Comparison of ENCODE assay signal across 10 cellular contexts in genomic region chr10:119198438-119198837, GRCh38. TPM values are rescaled to one million over a fixed set of nuclear protein-coding genes. Genes with fewer than 3 reads are reported as not detected.
DNase-seq lines count a peak whose midpoint lies in the region; ATAC-seq and TF ChIP-seq lines count a peak whose summit lies in the region.
"Had no signal": no experiment of that assay in that cellular context is flagged by ENCODE, and none has a peak within 500 bp of the region (broad histone marks: within the 10 kb centered on the region; RNA-seq: fewer than 3 reads in every experiment).

No MANE protein-coding gene starts in this region.

- peaks cover 10% of the 10 kb centered on the region for H3K4me1 ChIP-seq in smooth muscle cell (ENCODE audit: low read depth)

- H4K20me1 ChIP-seq in SU-DHL-6 (ENCODE audit: low read depth, low read length) (no peaks in the 10 kb centered on the region), smooth muscle cell (ENCODE audit: low read depth) (no peaks in the 10 kb centered on the region)
- H4K20me1 ChIP-seq: BLaER1 treated with 17β-estradiol and CSF1 and Interleukin-3, amounts not matched to agents 10 nM and 100 nM had no signal

- H3K36me3 ChIP-seq in SU-DHL-6 (ENCODE audit: low read length) (no peaks in the 10 kb centered on the region), smooth muscle cell (ENCODE audit: low read depth) (no peaks in the 10 kb centered on the region)
- H3K36me3 ChIP-seq: BLaER1 treated with 17β-estradiol and CSF1 and Interleukin-3, amounts not matched to agents 10 nM and 100 nM had no signal

- H3K79me2 ChIP-seq in SU-DHL-6 (ENCODE audit: insufficient read depth, low read length) (no peaks in the 10 kb centered on the region), smooth muscle cell (ENCODE audit: low read depth) (no peaks in the 10 kb centered on the region)

- no peak for ATAC-seq in HG03521 (IDR thresholded peaks at IDR 0.05; ENCODE audit: unreplicated experiment)

- TF ChIP-seq CTCF in SU-DHL-6 (IDR thresholded peaks at IDR 0.05; ENCODE audit: insufficient read depth, low read length, poor library complexity, severe bottlenecking) = peak; percentile 52
- peak; percentile 33 for TF ChIP-seq CTCF in smooth muscle cell (IDR thresholded peaks at IDR 0.05; ENCODE audit: borderline replicate concordance, insufficient read depth, poor library complexity, severe bottlenecking)

- H3K4me3 ChIP-seq in SU-DHL-6 (ENCODE audit: insufficient read depth, low read length, poor library complexity, severe bottlenecking) = no peak overlapping the region
- no peak overlapping the region for H3K4me3 ChIP-seq in smooth muscle cell
- H3K4me3 ChIP-seq: BLaER1 treated with 17β-estradiol and CSF1 and Interleukin-3, amounts not matched to agents 10 nM and 100 nM had no signal

- H3K27ac ChIP-seq in SU-DHL-6 (ENCODE audit: low read depth, low read length) = no peak overlapping the region
- H3K27ac ChIP-seq in epithelial cell of prostate = peak overlapping the region; percentile 91
- peak overlapping the region; percentile 13 for H3K27ac ChIP-seq in smooth muscle cell (ENCODE audit: low read depth)
- H3K27ac ChIP-seq: BLaER1 treated with 17β-estradiol and CSF1 and Interleukin-3, amounts not matched to agents 10 nM and 100 nM had no signal

- H3K9me3 ChIP-seq in SU-DHL-6 (ENCODE audit: insufficient read depth, low read length) (no peaks in the 10 kb centered on the region), smooth muscle cell (replicated peaks; ENCODE audit: low read depth) (no peaks in the 10 kb centered on the region)
- H3K9me3 ChIP-seq: BLaER1 treated with 17β-estradiol and CSF1 and Interleukin-3, amounts not matched to agents 10 nM and 100 nM had no signal

- no peaks in the 10 kb centered on the region for H3K9me2 ChIP-seq in SU-DHL-6 (replicated peaks; ENCODE audit: insufficient read depth, low read length)

- WGBS in smooth muscle cell (ENCODE audit: low lambda C conversion rate) = 56% methylated on average over 7 of the region's 7 CpGs

- no peak overlapping the region for H3K9ac ChIP-seq in SU-DHL-6 (ENCODE audit: low read length)
- no peak overlapping the region for H3K9ac ChIP-seq in smooth muscle cell (ENCODE audit: low read depth)
- H3K9ac ChIP-seq: BLaER1 treated with 17β-estradiol and CSF1 and Interleukin-3, amounts not matched to agents 10 nM and 100 nM had no signal

- no peaks in the 10 kb centered on the region for H3K27me3 ChIP-seq in SU-DHL-6 (ENCODE audit: low read length)
- H3K27me3 ChIP-seq in smooth muscle cell (ENCODE audit: low read depth) = no peaks in the 10 kb centered on the region

- H2AFZ ChIP-seq in SU-DHL-6 (ENCODE audit: low read depth, low read length, severe bottlenecking) (no peak overlapping the region), smooth muscle cell (ENCODE audit: low read depth) (no peak overlapping the region)

- H3K4me2 ChIP-seq in SU-DHL-6 (ENCODE audit: low read depth, low read length, poor library complexity, severe bottlenecking) (no peak overlapping the region), smooth muscle cell (no peak overlapping the region)

- no peaks in the 10 kb centered on the region for H3F3A ChIP-seq in SU-DHL-6 (ENCODE audit: insufficient read depth)
- peaks cover 5% of the 10 kb centered on the region for H3F3A ChIP-seq in smooth muscle cell (ENCODE audit: low read depth)

- DNase-seq in activated T-cell treated with anti-CD3 and anti-CD28 coated beads for 1 hour (ENCODE audit: low read depth) = peak; percentile 23
- DNase-seq in activated T-cell treated with anti-CD3 and anti-CD28 coated beads, Interleukin-2, amount 50 U/mL, for 1 hour = no peak
- DNase-seq in epithelial cell of prostate (ENCODE audit: low read depth, low spot score) = no peak
- no peak for DNase-seq in smooth muscle cell (lab: John Stamatoyannopoulos, UW; ENCODE audit: unreplicated experiment)
- no peak for DNase-seq in Ammon's horn (ENCODE audit: low spot score)
- no peak for DNase-seq in NCI-H1694 treated with DMSO at 0.1 percent for 48 hours (lab: John Stamatoyannopoulos, UW)
- DNase-seq: cortex of kidney had no signal

RNA-seq across cellular contexts. Expression of gene GRK5, which starts 8.9 kb away (rescaled TPM):
- total RNA-seq in smooth muscle cell = 5.2 and 7.0 TPM in 2 replicates
- polyA plus RNA-seq in smooth muscle cell = 4.4 and 5.0 TPM in 2 replicates

RNA-seq across cellular contexts. Expression of gene PRDX3, which starts 19.8 kb away (rescaled TPM):
- 156 and 162 TPM in 2 replicates for total RNA-seq in smooth muscle cell
- polyA plus RNA-seq in smooth muscle cell = 97.3 and 123 TPM in 2 replicates

RNA-seq across cellular contexts. Expression of gene SFXN4, which starts 32.9 kb away (rescaled TPM):
- total RNA-seq in smooth muscle cell = 7.9 and 12.2 TPM in 2 replicates
- polyA plus RNA-seq in smooth muscle cell = 12.8 and 16.2 TPM in 2 replicates
